Comparison of ENCODE assay signal across 11 cellular contexts in the genomic region with DNA sequence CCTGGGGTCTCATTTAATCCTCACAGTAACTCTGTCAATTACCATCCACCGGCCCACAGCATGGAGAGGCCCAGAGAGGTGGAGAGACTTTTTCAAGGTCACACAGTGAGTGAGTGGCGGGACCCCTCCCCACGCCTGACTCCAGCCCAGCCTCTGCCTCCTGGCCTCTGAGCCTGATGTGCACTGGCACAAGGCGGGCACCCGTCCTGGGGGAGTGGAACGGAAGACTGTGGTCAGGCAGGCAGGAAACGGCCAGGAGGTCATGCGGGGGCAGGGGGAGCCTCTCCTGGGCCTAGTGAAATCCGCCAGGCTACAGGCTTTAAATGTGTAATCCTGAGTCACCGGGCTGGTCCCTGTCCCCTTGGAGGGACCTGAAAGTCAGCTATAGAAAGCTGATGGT. TPM values are rescaled to one million over a fixed set of nuclear protein-coding genes. Genes with fewer than 3 reads are reported as not detected.
DNase-seq lines count a peak whose midpoint lies in the region; ATAC-seq, FAIRE-seq and TF ChIP-seq lines count a peak whose summit lies in the region.
"Had no signal": no experiment of that assay in that cellular context is flagged by ENCODE, and none has a peak within 500 bp of the region (broad histone marks: within the 10 kb centered on the region; RNA-seq: fewer than 3 reads in every experiment).

No MANE protein-coding gene starts in this region.

- H3K27me3 ChIP-seq in HL-60 (ENCODE audit: insufficient read depth, poor library complexity, severe bottlenecking) (no peaks in the 10 kb centered on the region), small intestine (ENCODE audit: control insufficient read depth in 2 of 2, insufficient read depth in 2 of 2, low read length in 2 of 2) (no peaks in the 10 kb centered on the region)
- H3K27me3 ChIP-seq in naive thymus-derived CD4-positive, alpha-beta T cell (ENCODE audit: control insufficient read depth in 2 of 2, insufficient read depth in 2 of 2, low read length in 2 of 2): no peaks in the 10 kb centered on the region
- H3K27me3 ChIP-seq: gastrocnemius medialis, thyroid gland had no signal

- no peaks in the 10 kb centered on the region for H3K9me3 ChIP-seq in naive thymus-derived CD4-positive, alpha-beta T cell (ENCODE audit: control insufficient read depth in 2 of 3, low read length in 3 of 3)
- H3K9me3 ChIP-seq in small intestine (ENCODE audit: control insufficient read depth, low read depth): no peaks in the 10 kb centered on the region
- H3K9me3 ChIP-seq: gastrocnemius medialis, thyroid gland had no signal

- TF ChIP-seq CTCF in HL-60 (IDR thresholded peaks at IDR 0.05; ENCODE audit: insufficient read depth, low read length): no peak

- POLR2A ChIA-PET in naive thymus-derived CD4-positive, alpha-beta T cell (lab: Charles Lee): no interaction called here

- 64 to 77% (median 66%) methylated on average over 10 of the region's 10 CpGs for WGBS in small intestine, 3 donors

- no peaks in the 10 kb centered on the region for H3K36me3 Mint-ChIP-seq in activated T-helper 17 cell treated with anti-CD3 and anti-CD28 coated beads, Interleukin-2, amount 50 U/mL, for 72 hours (ENCODE audit: low read depth)
- H3K36me3 Mint-ChIP-seq in naive thymus-derived CD4-positive, alpha-beta T cell: no peaks in the 10 kb centered on the region

- intact Hi-C loops in naive thymus-derived CD4-positive, alpha-beta T cell (cut with micrococcal nuclease): no loop called here

- peak overlapping the region; percentile 19 for H3K4me3 Mint-ChIP-seq in activated T-helper 17 cell treated with anti-CD3 and anti-CD28 coated beads, Interleukin-2, amount 50 U/mL, for 72 hours
- no peak overlapping the region for H3K4me3 Mint-ChIP-seq in naive thymus-derived CD4-positive, alpha-beta T cell

- CTCF ChIA-PET in naive thymus-derived CD4-positive, alpha-beta T cell (lab: Charles Lee): no interaction called here

- H3K9me3 Mint-ChIP-seq in activated T-helper 17 cell treated with anti-CD3 and anti-CD28 coated beads, Interleukin-2, amount 50 U/mL, for 72 hours: no peaks in the 10 kb centered on the region
- H3K9me3 Mint-ChIP-seq in naive thymus-derived CD4-positive, alpha-beta T cell: no peaks in the 10 kb centered on the region

- no peaks in the 10 kb centered on the region for H3K4me1 ChIP-seq in naive thymus-derived CD4-positive, alpha-beta T cell (ENCODE audit: control insufficient read depth in 2 of 2, insufficient read depth in 2 of 2, low read length in 2 of 2)
- no peaks in the 10 kb centered on the region for H3K4me1 ChIP-seq in small intestine (ENCODE audit: control insufficient read depth in 2 of 2, insufficient read depth in 1 of 2, low read depth in 1 of 2, low read length in 1 of 2)

- DNase-seq in ELR (ENCODE audit: low read depth): peak; percentile 84
- peak; percentile 41 to 63 for DNase-seq in HL-60 (ENCODE audit: low read depth in 1 of 2, low spot score in 1 of 2)
- no peak for DNase-seq in naive thymus-derived CD4-positive, alpha-beta T cell
- DNase-seq in amniotic stem cell (lab: John Stamatoyannopoulos, UW): no peak
- no peak for DNase-seq in GM19239 (ENCODE audit: insufficient read length, low spot score)
- DNase-seq in DMS 273 treated with DMSO at 0.1 percent for 48 hours (lab: John Stamatoyannopoulos, UW): no peak
- DNase-seq in small intestine: no peak
- DNase-seq: activated naive CD4-positive, alpha-beta T cell had no signal

- peak; percentile 96 for ATAC-seq in activated T-helper 17 cell treated with anti-CD3 and anti-CD28 coated beads, Interleukin-2, amount 50 U/mL, for 72 hours (replicated peaks)
- peak; percentile 72 for ATAC-seq in naive thymus-derived CD4-positive, alpha-beta T cell

- FAIRE-seq in GM19239 (lab: Jason Lieb, UNC) (no peak), small intestine (lab: Jason Lieb, UNC) (no peak)

- no peak overlapping the region for H3K4me3 ChIP-seq in HL-60 (replicated peaks; ENCODE audit: insufficient read depth, low read length)
- H3K4me3 ChIP-seq in naive thymus-derived CD4-positive, alpha-beta T cell (ENCODE audit: low read length): no peak overlapping the region
- no peak overlapping the region for H3K4me3 ChIP-seq in small intestine (ENCODE audit: low read depth in 1 of 2, low read length in 2 of 2)
- H3K4me3 ChIP-seq: gastrocnemius medialis, thyroid gland had no signal

- no peaks in the 10 kb centered on the region for H3K36me3 ChIP-seq in naive thymus-derived CD4-positive, alpha-beta T cell (ENCODE audit: control insufficient read depth in 2 of 3, insufficient read depth in 3 of 3, low read length in 3 of 3)
- H3K36me3 ChIP-seq in small intestine (ENCODE audit: control insufficient read depth in 2 of 2, insufficient read depth in 2 of 2, low read length in 2 of 2): no peaks in the 10 kb centered on the region
- H3K36me3 ChIP-seq: gastrocnemius medialis, thyroid gland had no signal

- H3K4me1 Mint-ChIP-seq in activated T-helper 17 cell treated with anti-CD3 and anti-CD28 coated beads, Interleukin-2, amount 50 U/mL, for 72 hours: peaks cover 9% of the 10 kb centered on the region
- H3K4me1 Mint-ChIP-seq in naive thymus-derived CD4-positive, alpha-beta T cell: peaks cover 0 to 13% (median 0%) of the 10 kb centered on the region in 7 donors

- no peaks in the 10 kb centered on the region for H3K27me3 Mint-ChIP-seq in activated T-helper 17 cell treated with anti-CD3 and anti-CD28 coated beads, Interleukin-2, amount 50 U/mL, for 72 hours
- no peaks in the 10 kb centered on the region for H3K27me3 Mint-ChIP-seq in naive thymus-derived CD4-positive, alpha-beta T cell

- H3K27ac Mint-ChIP-seq in activated T-helper 17 cell treated with anti-CD3 and anti-CD28 coated beads, Interleukin-2, amount 50 U/mL, for 72 hours: peak overlapping the region; percentile 53
- H3K27ac Mint-ChIP-seq in naive thymus-derived CD4-positive, alpha-beta T cell: peak overlapping the region in 2 of 9 donors; percentile 12 to 39

- H3K27ac ChIP-seq in HL-60 (replicated peaks) (no peak overlapping the region), small intestine (ENCODE audit: low read depth in 1 of 2, low read length in 1 of 2) (no peak overlapping the region)
- no peak overlapping the region for H3K27ac ChIP-seq in naive thymus-derived CD4-positive, alpha-beta T cell (ENCODE audit: low read depth, low read length)

RNA-seq across cellular contexts. Expression of gene ZCCHC24, which starts 32.2 kb away (rescaled TPM):
- total RNA-seq in activated T-helper 17 cell treated with anti-CD3 and anti-CD28 coated beads, Interleukin-2, amount 50 U/mL, for 72 hours: 1 to 10 TPM; 1.3 to 2.6 TPM
- total RNA-seq in naive thymus-derived CD4-positive, alpha-beta T cell: 1 to 10 TPM in 2 of 5 experiments, under 1 TPM in 3; 0.58 to 2.0 (median 0.76) TPM
- polyA plus RNA-seq in naive thymus-derived CD4-positive, alpha-beta T cell: under 1 TPM; 0.30 to 0.54 TPM
- 10 to 100 TPM in 2 of 3 donors, under 1 TPM in 1; 0.89 to 13.0 (median 10.5) TPM for polyA plus RNA-seq in small intestine

Comparison
In these comparisons a context has a peak if more than half of its experiments do, and no peak if none do; other contexts are left out.
1. DNase-seq: peak in ELR (single experiment) and HL-60 (2 of 2); none in naive thymus-derived CD4-positive, alpha-beta T cell (0 of 9), amniotic stem cell (single experiment), GM19239 (single experiment), DMS 273 treated with DMSO at 0.1 percent for 48 hours (single experiment) and small intestine (single experiment).